ENCODE assay signal across 7 cellular contexts in genomic region chr1:160046494-160047115, GRCh38. TPM values are rescaled to one million over a fixed set of nuclear protein-coding genes. Genes with fewer than 3 reads are reported as not detected.
DNase-seq lines count a peak whose midpoint lies in the region; ATAC-seq and TF ChIP-seq lines count a peak whose summit lies in the region.

No MANE protein-coding gene starts in this region.

- peak overlapping the region; percentile 60 for H3K27ac Mint-ChIP-seq in activated CD4-positive, alpha-beta T cell treated with anti-CD3 and anti-CD28 coated beads, Interleukin-2, amount 10 ng/mL, durations not matched to agents 7 days and 5 days
- H3K27ac Mint-ChIP-seq in endodermal cell: peak overlapping the region; percentile 8

- TF ChIP-seq CTCF in NB4 (IDR thresholded peaks at IDR 0.05; ENCODE audit: low read depth, low read length): peak; percentile 33
- TF ChIP-seq CTCF in endodermal cell (conservative IDR thresholded peaks at IDR 0.05): peak; percentile 85
- peak; percentile 54 to 63 for TF ChIP-seq CTCF in tibial artery (IDR thresholded peaks at IDR 0.05)

- intact Hi-C loops in tibial artery (cut with DNase I; ENCODE audit: low total_unique reads): no loop called here

- no peak for TF ChIP-seq POLR2A in NB4 (IDR thresholded peaks at IDR 0.05; ENCODE audit: extremely low read depth, insufficient read length)

- peak overlapping the region; percentile 55 for H3K4me3 Mint-ChIP-seq in activated CD4-positive, alpha-beta T cell treated with anti-CD3 and anti-CD28 coated beads, Interleukin-2, amount 10 ng/mL, durations not matched to agents 7 days and 5 days
- H3K4me3 Mint-ChIP-seq in endodermal cell: peak overlapping the region; percentile 17

- no peak overlapping the region for H2AK5ac ChIP-seq in mesendoderm (ENCODE audit: low read length)

- H3K27me3 ChIP-seq in endodermal cell (ENCODE audit: control insufficient read depth, insufficient read depth, low read length, poor library complexity, severe bottlenecking): no peaks in the 10 kb centered on the region
- no peaks in the 10 kb centered on the region for H3K27me3 ChIP-seq in mesendoderm (ENCODE audit: insufficient read depth, low read length, poor library complexity)
- H3K27me3 ChIP-seq in tibial artery: peaks cover 0 to 4% of the 10 kb centered on the region in 2 donors

- no peaks in the 10 kb centered on the region for H3K79me2 ChIP-seq in mesendoderm (ENCODE audit: control insufficient read depth, insufficient read depth, low read length)

- DNase-seq in ELF-1 (ENCODE audit: low read depth, low spot score): peak; percentile 91
- peak; percentile 54 for DNase-seq in NB4 (ENCODE audit: low read depth)
- peak; percentile 48 for DNase-seq in activated CD4-positive, alpha-beta T cell treated with anti-CD3 and anti-CD28 coated beads, Interleukin-2, amount 10 ng/mL, durations not matched to agents 7 days and 5 days
- peak; percentile 92 for DNase-seq in endodermal cell
- peak; percentile 86 for DNase-seq in mesendoderm
- peak; percentile 37 to 73 for DNase-seq in tibial artery

- no peak overlapping the region for H2BK120ac ChIP-seq in mesendoderm (ENCODE audit: low read depth, low read length)

- no peak overlapping the region for H3K4ac ChIP-seq in mesendoderm (ENCODE audit: low read depth, low read length)

- H2BK5ac ChIP-seq in mesendoderm (ENCODE audit: low read length): no peak overlapping the region

- H3K36me3 Mint-ChIP-seq in activated CD4-positive, alpha-beta T cell treated with anti-CD3 and anti-CD28 coated beads, Interleukin-2, amount 10 ng/mL, durations not matched to agents 7 days and 5 days (ENCODE audit: low read depth): no peaks in the 10 kb centered on the region
- H3K36me3 Mint-ChIP-seq in endodermal cell (ENCODE audit: low read depth): no peaks in the 10 kb centered on the region

- CTCF ChIA-PET in activated CD4-positive, alpha-beta T cell treated with anti-CD3 and anti-CD28 coated beads, Interleukin-2, amount 10 ng/mL, durations not matched to agents 7 days and 5 days (lab: Charles Lee): interaction anchor here (0.5 to 3.6 kb wide), 23 partner anchors 10 to 927 kb away, joined by 3 to 33 read pairs (median 4); partner anchors contain the start of genes KCNJ9 and PIGM

- H3K9me3 Mint-ChIP-seq in activated CD4-positive, alpha-beta T cell treated with anti-CD3 and anti-CD28 coated beads, Interleukin-2, amount 10 ng/mL, durations not matched to agents 7 days and 5 days: no peaks in the 10 kb centered on the region
- no peaks in the 10 kb centered on the region for H3K9me3 Mint-ChIP-seq in endodermal cell

- no peak overlapping the region for H3K18ac ChIP-seq in mesendoderm (ENCODE audit: low read length)

- no peak overlapping the region for H2BK15ac ChIP-seq in mesendoderm (replicated peaks; ENCODE audit: low read depth)

- H3K79me1 ChIP-seq in mesendoderm (ENCODE audit: low read length): no peaks in the 10 kb centered on the region

- peaks cover 3% of the 10 kb centered on the region for H3K4me1 ChIP-seq in endodermal cell (ENCODE audit: control insufficient read depth, insufficient read depth, low read length)
- peaks cover 5% of the 10 kb centered on the region for H3K4me1 ChIP-seq in mesendoderm (ENCODE audit: control insufficient read depth, low read depth, low read length)
- peaks cover 0 to 11% (median 5%) of the 10 kb centered on the region in 4 donors for H3K4me1 ChIP-seq in tibial artery

- ATAC-seq in GM21619 (IDR thresholded peaks at IDR 0.05; ENCODE audit: unreplicated experiment): peak; percentile 74

- H3K9ac ChIP-seq in endodermal cell (ENCODE audit: extremely low read depth, low read length, poor library complexity, severe bottlenecking) (no peak overlapping the region), mesendoderm (ENCODE audit: low read length) (peak overlapping the region; percentile 20)

- peaks cover 28% of the 10 kb centered on the region for H3K27me3 Mint-ChIP-seq in activated CD4-positive, alpha-beta T cell treated with anti-CD3 and anti-CD28 coated beads, Interleukin-2, amount 10 ng/mL, durations not matched to agents 7 days and 5 days
- H3K27me3 Mint-ChIP-seq in endodermal cell (ENCODE audit: insufficient read depth): peaks cover 21% of the 10 kb centered on the region

- no peak overlapping the region for H3K23ac ChIP-seq in mesendoderm (ENCODE audit: low read length)

- H3K56ac ChIP-seq in mesendoderm (ENCODE audit: low read length): peak overlapping the region; percentile 57

- H3K4me3 ChIP-seq in NB4 (ENCODE audit: low read depth, low read length) (no peak overlapping the region), endodermal cell (ENCODE audit: low read length) (peak overlapping the region; percentile 19), mesendoderm (ENCODE audit: low read length) (no peak overlapping the region), tibial artery (peak overlapping the region in 1 of 2 donors; percentile 11)

- H3K4me2 ChIP-seq in mesendoderm (ENCODE audit: low read length): no peak overlapping the region

- H3K4me1 Mint-ChIP-seq in activated CD4-positive, alpha-beta T cell treated with anti-CD3 and anti-CD28 coated beads, Interleukin-2, amount 10 ng/mL, durations not matched to agents 7 days and 5 days: peaks cover 13% of the 10 kb centered on the region
- H3K4me1 Mint-ChIP-seq in endodermal cell: peaks cover 29% of the 10 kb centered on the region

- no peak overlapping the region for H4K8ac ChIP-seq in mesendoderm (ENCODE audit: low read depth, low read length)

- H3K36me3 ChIP-seq in endodermal cell (ENCODE audit: control insufficient read depth, insufficient read depth, low read length) (peaks cover 5% of the 10 kb centered on the region), mesendoderm (ENCODE audit: control insufficient read depth, insufficient read depth, low read length) (no peaks in the 10 kb centered on the region), tibial artery (no peaks in the 10 kb centered on the region)

- H4K5ac ChIP-seq in mesendoderm (ENCODE audit: low read length): no peak overlapping the region

- 15 to 16% methylated on average over 5 to 11 of the region's 11 CpGs for WGBS in endodermal cell (ENCODE audit: insufficient coverage in 1 of 2, insufficient read length in 1 of 2), 2 experiments
- WGBS in mesendoderm (ENCODE audit: extremely low coverage, insufficient coverage, low lambda C conversion rate): no CpG with 5 or more reads among the region's 11 CpGs

- H3K27ac ChIP-seq in endodermal cell (ENCODE audit: low read depth, low read length) (no peak overlapping the region), mesendoderm (ENCODE audit: low read depth, low read length) (no peak overlapping the region), tibial artery (no peak overlapping the region)

- POLR2A ChIA-PET in activated CD4-positive, alpha-beta T cell treated with anti-CD3 and anti-CD28 coated beads, Interleukin-2, amount 10 ng/mL, durations not matched to agents 7 days and 5 days (lab: Charles Lee): no interaction called here

- H3K9me3 ChIP-seq in endodermal cell (ENCODE audit: control insufficient read depth, low read length) (no peaks in the 10 kb centered on the region), tibial artery (no peaks in the 10 kb centered on the region)

RNA-seq across cellular contexts. Expression of gene PIGM, which starts 14.8 kb away (rescaled TPM):
- 1 to 10 TPM; 5.9 to 6.4 TPM for total RNA-seq in activated CD4-positive, alpha-beta T cell treated with anti-CD3 and anti-CD28 coated beads, Interleukin-2, amount 10 ng/mL, durations not matched to agents 7 days and 5 days
- 1 to 10 TPM; 4.6 to 5.2 TPM for total RNA-seq in endodermal cell
- polyA plus RNA-seq in endodermal cell (2013, experiment 1 of 2): 6.7 TPM
- polyA plus RNA-seq in endodermal cell (2013, experiment 2 of 2): 5.5 TPM
- 5.4 TPM for polyA plus RNA-seq in mesendoderm (2013, experiment 1 of 2)
- 5.4 TPM for polyA plus RNA-seq in mesendoderm (2013, experiment 2 of 2)

RNA-seq across cellular contexts. Expression of gene KCNJ10, which starts 23.4 kb away (rescaled TPM):
- total RNA-seq in activated CD4-positive, alpha-beta T cell treated with anti-CD3 and anti-CD28 coated beads, Interleukin-2, amount 10 ng/mL, durations not matched to agents 7 days and 5 days: not detected
- total RNA-seq in endodermal cell: under 1 TPM in 1 of 2 donors, not detected in 1; 0.26 TPM
- 1.2 TPM for polyA plus RNA-seq in endodermal cell (2013, experiment 1 of 2)
- 1.9 TPM for polyA plus RNA-seq in endodermal cell (2013, experiment 2 of 2)
- 0.45 TPM for polyA plus RNA-seq in mesendoderm (2013, experiment 1 of 2)
- polyA plus RNA-seq in mesendoderm (2013, experiment 2 of 2): 0.35 TPM

RNA-seq across cellular contexts. Expression of gene KCNJ9, which starts 34.7 kb away (rescaled TPM):
- not detected for total RNA-seq in activated CD4-positive, alpha-beta T cell treated with anti-CD3 and anti-CD28 coated beads, Interleukin-2, amount 10 ng/mL, durations not matched to agents 7 days and 5 days
- total RNA-seq in endodermal cell: not detected
- 0.36 TPM for polyA plus RNA-seq in endodermal cell (2013, experiment 1 of 2)
- 0.17 TPM for polyA plus RNA-seq in endodermal cell (2013, experiment 2 of 2)
- polyA plus RNA-seq in mesendoderm (2013, experiment 1 of 2): 0.01 TPM
- 0.04 TPM for polyA plus RNA-seq in mesendoderm (2013, experiment 2 of 2)

RNA-seq across cellular contexts. Expression of gene IGSF8, which starts 51.8 kb away (rescaled TPM):
- total RNA-seq in activated CD4-positive, alpha-beta T cell treated with anti-CD3 and anti-CD28 coated beads, Interleukin-2, amount 10 ng/mL, durations not matched to agents 7 days and 5 days: 10 to 100 TPM; 36.4 to 40.9 TPM
- total RNA-seq in endodermal cell: 10 to 100 TPM; 34.5 to 35.9 TPM
- 42.1 TPM for polyA plus RNA-seq in endodermal cell (2013, experiment 1 of 2)
- 37.2 TPM for polyA plus RNA-seq in endodermal cell (2013, experiment 2 of 2)
- polyA plus RNA-seq in mesendoderm (2013, experiment 1 of 2): 22.0 TPM
- 20.7 TPM for polyA plus RNA-seq in mesendoderm (2013, experiment 2 of 2)

Comparison
In these comparisons a context has a peak if more than half of its experiments do, and no peak if none do; other contexts are left out.
1. CTCF ChIP-seq: peak in every context shown above with its lines; median percentile 85 in endodermal cell; 58 in tibial artery; 33 in NB4.